Comparison of ENCODE assay signal across 18 cellular contexts in genomic region chr20:2671977-2672376, GRCh38. TPM values are rescaled to one million over a fixed set of nuclear protein-coding genes. Genes with fewer than 3 reads are reported as not detected.
DNase-seq lines count a peak whose midpoint lies in the region; ATAC-seq, FAIRE-seq and TF ChIP-seq lines count a peak whose summit lies in the region.
"Had no signal": no experiment of that assay in that cellular context is flagged by ENCODE, and none has a peak within 500 bp of the region (broad histone marks: within the 10 kb centered on the region; RNA-seq: fewer than 3 reads in every experiment).

No MANE protein-coding gene starts in this region.

- POLR2A ChIA-PET in endothelial cell of umbilical vein (lab: Charles Lee): no interaction called here

- peak; percentile 24 for TF ChIP-seq CTCF in cardiac muscle cell (IDR thresholded peaks at IDR 0.05; ENCODE audit: low read depth, low read length)
- TF ChIP-seq CTCF in OCI-LY1 (IDR thresholded peaks at IDR 0.05; ENCODE audit: low read length): peak; percentile 33
- peak; percentile 16 to 17 for TF ChIP-seq CTCF in endothelial cell of umbilical vein (IDR thresholded peaks at IDR 0.05; ENCODE audit: extremely low read depth in 1 of 2, insufficient read depth in 1 of 2, low read depth in 1 of 2, low read length in 2 of 2)
- peak; percentile 37 for TF ChIP-seq CTCF in type B pancreatic cell (conservative IDR thresholded peaks at IDR 0.05)

- H3K27ac ChIP-seq in cardiac muscle cell (no peak overlapping the region), right cardiac atrium (ENCODE audit: low read length) (no peak overlapping the region), OCI-LY1 (ENCODE audit: low read depth, low read length, poor library complexity, severe bottlenecking) (no peak overlapping the region), endothelial cell of umbilical vein (ENCODE audit: insufficient read depth, low read depth, low read length) (no peak overlapping the region), substantia nigra (ENCODE audit: low read depth, low read length, poor library complexity, severe bottlenecking) (no peak overlapping the region)
- H3K27ac ChIP-seq: coronary artery, gastroesophageal sphincter, KMS-11, SK-N-MC had no signal

- no peaks in the 10 kb centered on the region for H3K9me3 Mint-ChIP-seq in type B pancreatic cell
- H3K9me3 Mint-ChIP-seq: activated naive CD4-positive, alpha-beta T cell treated with anti-CD3 and anti-CD28 coated beads for 36 hours; CD8-positive, alpha-beta memory T cell; nephron had no signal

- H3K9ac ChIP-seq in OCI-LY1 (ENCODE audit: low read length) (no peak overlapping the region), endothelial cell of umbilical vein (replicated peaks; ENCODE audit: extremely low read depth, insufficient read depth, low read length) (no peak overlapping the region)
- H3K9ac ChIP-seq: KMS-11 had no signal

- no peak for FAIRE-seq in endothelial cell of umbilical vein (lab: Jason Lieb, UNC)
- FAIRE-seq: small intestine, urothelium cell line had no signal

- H3K27ac Mint-ChIP-seq in type B pancreatic cell: no peak overlapping the region
- H3K27ac Mint-ChIP-seq: activated naive CD4-positive, alpha-beta T cell treated with anti-CD3 and anti-CD28 coated beads for 36 hours; CD8-positive, alpha-beta memory T cell; nephron had no signal

- H3K9me1 ChIP-seq in endothelial cell of umbilical vein (replicated peaks; ENCODE audit: control insufficient read depth, extremely low read depth, insufficient read depth, low read length): no peaks in the 10 kb centered on the region

- H3K36me3 Mint-ChIP-seq in type B pancreatic cell: no peaks in the 10 kb centered on the region
- H3K36me3 Mint-ChIP-seq: CD8-positive, alpha-beta memory T cell had no signal

- DNase-seq in cardiac muscle cell (ENCODE audit: low read depth in 1 of 2, low spot score in 1 of 2) (no peak), right cardiac atrium (no peak), endothelial cell of umbilical vein (ENCODE audit: low read depth, low spot score) (no peak), type B pancreatic cell (ENCODE audit: extremely low spot score, unreplicated experiment) (no peak), middle frontal gyrus (ENCODE audit: extremely low spot score, low spot score) (no peak), substantia nigra (lab: John Stamatoyannopoulos, UW) (no peak), left colon (no peak)
- DNase-seq: activated naive CD4-positive, alpha-beta T cell treated with anti-CD3 and anti-CD28 coated beads for 36 hours; CD8-positive, alpha-beta memory T cell; NCI-H510A; small intestine had no signal

- H4K20me1 ChIP-seq in OCI-LY1 (ENCODE audit: insufficient read depth, low read length) (no peaks in the 10 kb centered on the region), endothelial cell of umbilical vein (replicated peaks; ENCODE audit: control insufficient read depth, extremely low read depth, insufficient read depth, low read length) (no peaks in the 10 kb centered on the region)

- H3K4me1 Mint-ChIP-seq in type B pancreatic cell (ENCODE audit: unreplicated experiment): no peaks in the 10 kb centered on the region
- H3K4me1 Mint-ChIP-seq: CD8-positive, alpha-beta memory T cell; nephron had no signal

- H3K4me3 ChIP-seq in cardiac muscle cell: no peak overlapping the region
- no peak overlapping the region for H3K4me3 ChIP-seq in right cardiac atrium (ENCODE audit: low read length)
- no peak overlapping the region for H3K4me3 ChIP-seq in OCI-LY1 (ENCODE audit: low read depth, low read length, poor library complexity, severe bottlenecking)
- H3K4me3 ChIP-seq in endothelial cell of umbilical vein (replicated peaks in 1 of 3; ENCODE audit: insufficient read depth in 1 of 3, low read depth in 1 of 3, low read length in 3 of 3): no peak overlapping the region
- H3K4me3 ChIP-seq: coronary artery, gastroesophageal sphincter, SK-N-MC had no signal

- no peak overlapping the region for H2AFZ ChIP-seq in OCI-LY1 (ENCODE audit: low read length)
- H2AFZ ChIP-seq in endothelial cell of umbilical vein (ENCODE audit: low read depth, low read length): no peak overlapping the region

- CTCF ChIA-PET in endothelial cell of umbilical vein (lab: Charles Lee): interaction anchor here (0.6 kb wide), 1 partner anchor 20 kb away, joined by 4 read pairs; the partner anchor contains the start of gene NOP56

- 28% methylated on average over 4 of the region's 4 CpGs for WGBS in right cardiac atrium

- H3K4me2 ChIP-seq in OCI-LY1 (ENCODE audit: low read length): no peak overlapping the region
- no peak overlapping the region for H3K4me2 ChIP-seq in endothelial cell of umbilical vein (ENCODE audit: insufficient read depth, low read length)
- H3K4me2 ChIP-seq: KMS-11 had no signal

- ATAC-seq in right cardiac atrium (no peak), left colon (no peak)
- ATAC-seq: gastroesophageal sphincter had no signal

- no peaks in the 10 kb centered on the region for H3F3A ChIP-seq in OCI-LY1 (ENCODE audit: insufficient read depth, low read length)

- H3K27me3 ChIP-seq in cardiac muscle cell (peaks cover 44% of the 10 kb centered on the region), right cardiac atrium (ENCODE audit: control insufficient read depth, insufficient read depth) (no peaks in the 10 kb centered on the region), OCI-LY1 (ENCODE audit: insufficient read depth, low read length) (no peaks in the 10 kb centered on the region), endothelial cell of umbilical vein (ENCODE audit: control insufficient read depth in 2 of 2, insufficient read depth in 2 of 2, low read length in 2 of 2) (peaks cover 12 to 19% of the 10 kb centered on the region in 2 experiments)
- H3K27me3 ChIP-seq: gastroesophageal sphincter had no signal

- intact Hi-C loops in right cardiac atrium (cut with DNase I) (no loop called here), endothelial cell of umbilical vein (cut with micrococcal nuclease) (no loop called here), left colon (cut with DNase I, micrococcal nuclease) (no loop called here)

- H3K4me1 ChIP-seq in cardiac muscle cell (ENCODE audit: low read depth) (no peaks in the 10 kb centered on the region), right cardiac atrium (ENCODE audit: control insufficient read depth, insufficient read depth, low read length) (no peaks in the 10 kb centered on the region), OCI-LY1 (ENCODE audit: insufficient read depth, low read length, severe bottlenecking) (no peaks in the 10 kb centered on the region), endothelial cell of umbilical vein (ENCODE audit: control insufficient read depth, extremely low read depth, insufficient read depth, low read length) (no peaks in the 10 kb centered on the region)
- H3K4me1 ChIP-seq: gastroesophageal sphincter had no signal

- dilution Hi-C loops in endothelial cell of umbilical vein (cut with MboI; ENCODE audit: extremely low pct_ligation_motif_present, low sequenced_read_pairs): no loop called here

- BruUV-seq in endothelial cell of umbilical vein (replicated peaks; lab: Mats Ljungman, UMichigan): no TSS peak

- no peak for TF ChIP-seq POLR2A in endothelial cell of umbilical vein (IDR thresholded peaks at IDR 0.05; ENCODE audit: low read depth, low read length)

- H3K9me2 ChIP-seq in OCI-LY1 (ENCODE audit: low read depth, low read length): no peaks in the 10 kb centered on the region

- no peak overlapping the region for H3K4me3 Mint-ChIP-seq in type B pancreatic cell
- H3K4me3 Mint-ChIP-seq: activated naive CD4-positive, alpha-beta T cell treated with anti-CD3 and anti-CD28 coated beads for 36 hours; nephron had no signal

- H3K9me3 ChIP-seq in cardiac muscle cell (ENCODE audit: low read depth): no peaks in the 10 kb centered on the region
- no peaks in the 10 kb centered on the region for H3K9me3 ChIP-seq in right cardiac atrium (ENCODE audit: control insufficient read depth, low read length)
- H3K9me3 ChIP-seq in OCI-LY1 (ENCODE audit: low read length): no peaks in the 10 kb centered on the region
- no peaks in the 10 kb centered on the region for H3K9me3 ChIP-seq in endothelial cell of umbilical vein (replicated peaks; ENCODE audit: control insufficient read depth, insufficient read depth, low read length)
- H3K9me3 ChIP-seq: gastroesophageal sphincter had no signal

- peaks cover 42% of the 10 kb centered on the region for H3K27me3 Mint-ChIP-seq in type B pancreatic cell

- H3K79me2 ChIP-seq in OCI-LY1 (ENCODE audit: insufficient read depth, low read length) (no peaks in the 10 kb centered on the region), endothelial cell of umbilical vein (ENCODE audit: control insufficient read depth, insufficient read depth, low read length) (no peaks in the 10 kb centered on the region)

- no peaks in the 10 kb centered on the region for H3K36me3 ChIP-seq in cardiac muscle cell
- no peaks in the 10 kb centered on the region for H3K36me3 ChIP-seq in OCI-LY1 (ENCODE audit: insufficient read depth, low read length)
- H3K36me3 ChIP-seq in endothelial cell of umbilical vein (ENCODE audit: control insufficient read depth in 2 of 2, extremely low read depth in 1 of 2, insufficient read depth in 2 of 2, low read length in 2 of 2): no peaks in the 10 kb centered on the region
- H3K36me3 ChIP-seq: gastroesophageal sphincter had no signal

RNA-seq across cellular contexts. Expression of gene IDH3B, which starts 8.0 kb away (rescaled TPM):
- total RNA-seq in cardiac muscle cell (216 and 266 TPM in 2 replicates), right cardiac atrium (100 to 1,000 TPM; 146 to 166 (median 150) TPM), endothelial cell of umbilical vein (86.9 and 87.9 TPM in 2 replicates), type B pancreatic cell (ENCODE audit: low replicate concordance) (85.6 and 101 TPM in 2 replicates), left colon (100 to 1,000 TPM; 104 to 144 TPM)
- polyA plus RNA-seq in cardiac muscle cell (211 and 244 TPM in 2 replicates), right cardiac atrium (158 TPM), endothelial cell of umbilical vein (168 and 177 TPM in 2 replicates)
- 143 and 156 TPM in 2 replicates for polyA plus RNA-seq in endothelial cell of umbilical vein (2011; cell fraction: cytosol; rRNA removed)
- polyA plus RNA-seq in endothelial cell of umbilical vein (2011; cell fraction: nucleus; rRNA removed): 642 and 647 TPM in 2 replicates
- polyA plus RNA-seq in endothelial cell of umbilical vein (2012): 88.4 and 100 TPM in 2 replicates
- 118 and 153 TPM in 2 replicates for polyA minus RNA-seq in endothelial cell of umbilical vein
- polyA minus RNA-seq in endothelial cell of umbilical vein (2011; cell fraction: cytosol; rRNA and poly(A)+ RNA removed): 37.3 TPM
- polyA minus RNA-seq in endothelial cell of umbilical vein (2011; cell fraction: nucleus; rRNA and poly(A)+ RNA removed): 79.6 and 90.2 TPM in 2 replicates

RNA-seq across cellular contexts. Expression of gene NOP56, which starts 19.5 kb away (rescaled TPM):
- total RNA-seq in cardiac muscle cell (109 and 140 TPM in 2 replicates), right cardiac atrium (10 to 100 TPM; 57.9 to 69.2 (median 63.8) TPM), endothelial cell of umbilical vein (305 and 329 TPM in 2 replicates), type B pancreatic cell (ENCODE audit: low replicate concordance) (203 and 364 TPM in 2 replicates), left colon (10 to 100 TPM; 70.9 to 85.3 TPM)
- polyA plus RNA-seq in cardiac muscle cell (262 and 285 TPM in 2 replicates), right cardiac atrium (40.9 TPM), endothelial cell of umbilical vein (145 and 151 TPM in 2 replicates)
- 147 and 160 TPM in 2 replicates for polyA plus RNA-seq in endothelial cell of umbilical vein (2011; cell fraction: cytosol; rRNA removed)
- 723 and 828 TPM in 2 replicates for polyA plus RNA-seq in endothelial cell of umbilical vein (2011; cell fraction: nucleus; rRNA removed)
- polyA plus RNA-seq in endothelial cell of umbilical vein (2012): 201 and 262 TPM in 2 replicates
- 219 and 245 TPM in 2 replicates for polyA minus RNA-seq in endothelial cell of umbilical vein
- 155 TPM for polyA minus RNA-seq in endothelial cell of umbilical vein (2011; cell fraction: cytosol; rRNA and poly(A)+ RNA removed)
- polyA minus RNA-seq in endothelial cell of umbilical vein (2011; cell fraction: nucleus; rRNA and poly(A)+ RNA removed): 208 and 267 TPM in 2 replicates

RNA-seq across cellular contexts. Expression of gene EBF4, which starts 20.6 kb away (rescaled TPM):
- total RNA-seq in cardiac muscle cell (14.8 and 24.2 TPM in 2 replicates), right cardiac atrium (10 to 100 TPM in 2 of 4 donors, 1 to 10 TPM in 2; 9.6 to 13.5 (median 10.2) TPM), endothelial cell of umbilical vein (3.0 and 3.4 TPM in 2 replicates), type B pancreatic cell (ENCODE audit: low replicate concordance) (11.4 and 17.9 TPM in 2 replicates), left colon (1 to 10 TPM; 1.9 to 8.2 TPM)
- polyA plus RNA-seq in cardiac muscle cell (18.8 and 28.4 TPM in 2 replicates), right cardiac atrium (4.8 TPM), endothelial cell of umbilical vein (2.5 and 2.7 TPM in 2 replicates)
- 0.94 and 1.4 TPM in 2 replicates for polyA plus RNA-seq in endothelial cell of umbilical vein (2011; cell fraction: cytosol; rRNA removed)
- 7.2 and 10.3 TPM in 2 replicates for polyA plus RNA-seq in endothelial cell of umbilical vein (2011; cell fraction: nucleus; rRNA removed)
- 2.6 and 5.2 TPM in 2 replicates for polyA plus RNA-seq in endothelial cell of umbilical vein (2012)
- polyA minus RNA-seq in endothelial cell of umbilical vein: 0.70 and 2.9 TPM in 2 replicates
- not detected for polyA minus RNA-seq in endothelial cell of umbilical vein (2011; cell fraction: cytosol; rRNA and poly(A)+ RNA removed)
- polyA minus RNA-seq in endothelial cell of umbilical vein (2011; cell fraction: nucleus; rRNA and poly(A)+ RNA removed): 2.2 and 3.8 TPM in 2 replicates
